In the genomic region with DNA sequence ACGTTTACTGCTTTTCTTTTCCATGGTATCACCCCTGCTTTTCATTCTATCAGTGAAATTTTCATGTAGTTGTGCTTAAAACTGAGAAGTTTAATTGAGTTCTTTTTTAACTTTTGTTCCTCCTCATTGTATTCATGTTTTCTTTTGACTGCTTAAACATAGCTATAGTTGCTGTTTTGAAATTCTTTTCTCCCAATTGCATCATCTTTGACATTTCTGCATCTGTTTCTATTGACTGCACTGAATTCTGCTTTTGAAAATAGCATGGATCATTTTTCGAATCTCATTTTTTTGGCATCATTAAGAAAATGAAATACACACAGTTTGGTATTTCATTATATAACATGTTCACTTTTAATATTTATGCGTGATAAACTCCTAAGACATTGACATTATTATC, we compare ENCODE assay signal across 21 cellular contexts.
"Had no signal": no experiment of that assay in that cellular context is flagged by ENCODE, and none has a peak within 500 bp of the region (broad histone marks: within the 10 kb centered on the region; RNA-seq: fewer than 3 reads in every experiment).

No MANE protein-coding gene starts in this region.

- H3K27me3 Mint-ChIP-seq: activated B cell treated with CpG ODN at 0.5 μM for 24 hours; activated CD4-positive, alpha-beta memory T cell treated with anti-CD3 and anti-CD28 coated beads, Interleukin-2, amount 10 ng/mL, durations not matched to agents 7 days and 5 days; activated naive CD8-positive, alpha-beta T cell treated with anti-CD3 and anti-CD28 coated beads, Interleukin-2, amount 10 ng/mL, durations not matched to agents 7 days and 5 days; effector memory CD8-positive, alpha-beta T cell; memory B cell; natural killer cell treated with Interleukin-12 subunit alpha and Interleukin-12 subunit beta and Interleukin-15 and Interleukin-18, amount 100 ng/mL, for 72 hours; stimulated activated naive CD8-positive, alpha-beta T cell treated with anti-CD3 and anti-CD28 coated beads, Interleukin-15, Interleukin-2, amounts not matched to agents 100 ng/mL and 50 ng/mL, for 24 hours had no signal

- H3K36me3 Mint-ChIP-seq: activated naive CD8-positive, alpha-beta T cell treated with anti-CD3 and anti-CD28 coated beads, Interleukin-2, amount 10 ng/mL, durations not matched to agents 7 days and 5 days; memory B cell; natural killer cell treated with Interleukin-12 subunit alpha and Interleukin-12 subunit beta and Interleukin-15 and Interleukin-18, amount 100 ng/mL, for 72 hours had no signal

- H3K27ac ChIP-seq: dorsolateral prefrontal cortex, pancreas, psoas muscle, right atrium auricular region, tibial artery had no signal

- DNase-seq: activated B cell treated with CpG ODN at 0.5 μM for 24 hours; activated CD4-positive, alpha-beta memory T cell treated with anti-CD3 and anti-CD28 coated beads, Interleukin-2, amount 10 ng/mL, durations not matched to agents 7 days and 5 days; activated CD4-positive, alpha-beta T cell treated with anti-CD3 and anti-CD28 coated beads for 48 hours; activated effector memory CD4-positive, alpha-beta T cell treated with Interleukin-2 at 50 U/mL for 16 hours; activated naive CD4-positive, alpha-beta T cell treated with anti-CD3 and anti-CD28 coated beads for 36 hours; activated naive CD8-positive, alpha-beta T cell treated with anti-CD3 and anti-CD28 coated beads, Interleukin-2, amount 10 ng/mL, durations not matched to agents 7 days and 5 days; activated T-cell treated with anti-CD3 and anti-CD28 coated beads, Interleukin-2, amount 50 U/mL, for 72 hours; dorsolateral prefrontal cortex; effector memory CD8-positive, alpha-beta T cell; left colon; pancreas; psoas muscle; stimulated activated CD4-positive, alpha-beta T cell treated with anti-CD3 and anti-CD28 coated beads, Interleukin-1b, Interleukin-23, amount 100 ng/mL, for 48 hours; substantia nigra; T-helper 9 cell; tibial artery had no signal

- H3K4me1 ChIP-seq: pancreas, psoas muscle, right atrium auricular region, tibial artery had no signal

- ATAC-seq: activated T-cell treated with anti-CD3 and anti-CD28 coated beads, Interleukin-2, amount 50 U/mL, for 72 hours; effector memory CD8-positive, alpha-beta T cell; esophagus mucosa; left colon; natural killer cell treated with Interleukin-12 subunit alpha and Interleukin-12 subunit beta and Interleukin-15 and Interleukin-18, amount 100 ng/mL, for 72 hours; pancreas; psoas muscle had no signal

- H3K36me3 ChIP-seq: pancreas, right atrium auricular region, tibial artery had no signal

- H3K4me3 Mint-ChIP-seq: activated B cell treated with CpG ODN at 0.5 μM for 24 hours; activated CD4-positive, alpha-beta memory T cell treated with anti-CD3 and anti-CD28 coated beads, Interleukin-2, amount 10 ng/mL, durations not matched to agents 7 days and 5 days; activated naive CD4-positive, alpha-beta T cell treated with anti-CD3 and anti-CD28 coated beads for 36 hours; activated naive CD8-positive, alpha-beta T cell treated with anti-CD3 and anti-CD28 coated beads, Interleukin-2, amount 10 ng/mL, durations not matched to agents 7 days and 5 days; activated T-cell treated with anti-CD3 and anti-CD28 coated beads, Interleukin-2, amount 50 U/mL, for 72 hours; effector memory CD8-positive, alpha-beta T cell; memory B cell; natural killer cell treated with Interleukin-12 subunit alpha and Interleukin-12 subunit beta and Interleukin-15 and Interleukin-18, amount 100 ng/mL, for 72 hours; stimulated activated naive CD8-positive, alpha-beta T cell treated with anti-CD3 and anti-CD28 coated beads, Interleukin-15, Interleukin-2, amounts not matched to agents 100 ng/mL and 50 ng/mL, for 24 hours had no signal

- H3K4me1 Mint-ChIP-seq: activated B cell treated with CpG ODN at 0.5 μM for 24 hours; activated CD4-positive, alpha-beta memory T cell treated with anti-CD3 and anti-CD28 coated beads, Interleukin-2, amount 10 ng/mL, durations not matched to agents 7 days and 5 days; activated naive CD8-positive, alpha-beta T cell treated with anti-CD3 and anti-CD28 coated beads, Interleukin-2, amount 10 ng/mL, durations not matched to agents 7 days and 5 days; memory B cell had no signal

- H3K9me3 Mint-ChIP-seq: activated B cell treated with CpG ODN at 0.5 μM for 24 hours; activated CD4-positive, alpha-beta memory T cell treated with anti-CD3 and anti-CD28 coated beads, Interleukin-2, amount 10 ng/mL, durations not matched to agents 7 days and 5 days; activated naive CD4-positive, alpha-beta T cell treated with anti-CD3 and anti-CD28 coated beads for 36 hours; activated naive CD8-positive, alpha-beta T cell treated with anti-CD3 and anti-CD28 coated beads, Interleukin-2, amount 10 ng/mL, durations not matched to agents 7 days and 5 days; activated T-cell treated with anti-CD3 and anti-CD28 coated beads, Interleukin-2, amount 50 U/mL, for 72 hours; stimulated activated naive CD8-positive, alpha-beta T cell treated with anti-CD3 and anti-CD28 coated beads, Interleukin-15, Interleukin-2, amounts not matched to agents 100 ng/mL and 50 ng/mL, for 24 hours had no signal

- H3K4me3 ChIP-seq: dorsolateral prefrontal cortex, pancreas, psoas muscle, right atrium auricular region, tibial artery had no signal

- H3K9me3 ChIP-seq: pancreas, psoas muscle, right atrium auricular region, tibial artery had no signal

- H3K27ac Mint-ChIP-seq: activated B cell treated with CpG ODN at 0.5 μM for 24 hours; activated CD4-positive, alpha-beta memory T cell treated with anti-CD3 and anti-CD28 coated beads, Interleukin-2, amount 10 ng/mL, durations not matched to agents 7 days and 5 days; activated naive CD4-positive, alpha-beta T cell treated with anti-CD3 and anti-CD28 coated beads for 36 hours; activated naive CD8-positive, alpha-beta T cell treated with anti-CD3 and anti-CD28 coated beads, Interleukin-2, amount 10 ng/mL, durations not matched to agents 7 days and 5 days; activated T-cell treated with anti-CD3 and anti-CD28 coated beads, Interleukin-2, amount 50 U/mL, for 72 hours; effector memory CD8-positive, alpha-beta T cell; memory B cell; natural killer cell treated with Interleukin-12 subunit alpha and Interleukin-12 subunit beta and Interleukin-15 and Interleukin-18, amount 100 ng/mL, for 72 hours; stimulated activated naive CD8-positive, alpha-beta T cell treated with anti-CD3 and anti-CD28 coated beads, Interleukin-15, Interleukin-2, amounts not matched to agents 100 ng/mL and 50 ng/mL, for 24 hours had no signal

- H3K27me3 ChIP-seq: pancreas, right atrium auricular region, tibial artery had no signal
